ENCODE assay signal across 8 cellular contexts in genomic region chr2:205675861-205676516, GRCh38. TPM values are rescaled to one million over a fixed set of nuclear protein-coding genes. Genes with fewer than 3 reads are reported as not detected.
DNase-seq lines count a peak whose midpoint lies in the region; ATAC-seq, FAIRE-seq and TF ChIP-seq lines count a peak whose summit lies in the region.

No MANE protein-coding gene starts in this region.

- peak; percentile 45 for ATAC-seq in HG02678 (IDR thresholded peaks at IDR 0.05; ENCODE audit: unreplicated experiment)
- ATAC-seq in right lobe of liver: peak; percentile 67 to 79 (median 76)
- no peak for ATAC-seq in GM18517 (IDR thresholded peaks at IDR 0.05; ENCODE audit: unreplicated experiment)
- ATAC-seq in GM19328 (IDR thresholded peaks at IDR 0.05; ENCODE audit: unreplicated experiment): no peak

- H3K27ac ChIP-seq in breast epithelium (no peak overlapping the region), right lobe of liver (no peak overlapping the region)

- TF ChIP-seq CTCF in Caco-2 (IDR thresholded peaks at IDR 0.05; ENCODE audit: insufficient read depth in 1 of 2, low read depth in 1 of 2, low read length in 1 of 2, severe bottlenecking in 1 of 2, unreplicated experiment in 1 of 2) (peak; percentile 75 to 89), breast epithelium (IDR thresholded peaks at IDR 0.05) (peak; percentile 77 to 92 (median 85)), right lobe of liver (IDR thresholded peaks at IDR 0.05) (peak; percentile 67 to 74 (median 70))

- BruUV-seq in Caco-2 (replicated peaks; lab: Mats Ljungman, UMichigan): no TSS peak

- WGBS in right lobe of liver (ENCODE audit: insufficient coverage, low coverage, low lambda C conversion rate, missing lambda C conversion rate): 17% methylated on average over 7 of the region's 7 CpGs

- CTCF ChIA-PET in Caco-2 (lab: Charles Lee): interaction anchor here (0.6 to 1.3 kb wide), 14 partner anchors 11 to 794 kb away, joined by 3 to 5 read pairs (median 3); no protein-coding TSS in a partner anchor

- FAIRE-seq in GM12891 (lab: Jason Lieb, UNC): no peak

- H3K9me3 ChIP-seq in Caco-2: no peaks in the 10 kb centered on the region
- no peaks in the 10 kb centered on the region for H3K9me3 ChIP-seq in breast epithelium
- H3K9me3 ChIP-seq in right lobe of liver: no peaks in the 10 kb centered on the region

- H3K36me3 ChIP-seq in Caco-2 (ENCODE audit: control insufficient read depth, insufficient read depth, low read length): no peaks in the 10 kb centered on the region
- H3K36me3 ChIP-seq in breast epithelium: no peaks in the 10 kb centered on the region
- no peaks in the 10 kb centered on the region for H3K36me3 ChIP-seq in right lobe of liver

- no peaks in the 10 kb centered on the region for H3K9me3 Mint-ChIP-seq in Caco-2 (ENCODE audit: unreplicated experiment)

- peak in 1 of 2 experiments; percentile 73 for DNase-seq in Caco-2
- DNase-seq in NCI-H774 (lab: John Stamatoyannopoulos, UW): peak; percentile 51
- DNase-seq in breast epithelium (ENCODE audit: low spot score in 2 of 2): no peak
- DNase-seq in right lobe of liver: no peak
- no peak for DNase-seq in GM12891 (ENCODE audit: insufficient read length, low spot score)

- intact Hi-C loops in Caco-2 (cut with micrococcal nuclease; ENCODE audit: unreplicated experiment) (loop anchor here (1.0 to 10.0 kb wide), 5 partner anchors 129 to 1411 kb away; no protein-coding TSS in a partner anchor), breast epithelium (cut with DNase I; ENCODE audit: low total_unique reads) (no loop called here), right lobe of liver (cut with DNase I) (no loop called here)

- no peaks in the 10 kb centered on the region for H3K27me3 Mint-ChIP-seq in Caco-2 (ENCODE audit: insufficient read depth, unreplicated experiment)

- TF ChIP-seq POLR2A in breast epithelium (IDR thresholded peaks at IDR 0.05) (no peak), right lobe of liver (IDR thresholded peaks at IDR 0.05) (no peak), GM12891 (IDR thresholded peaks at IDR 0.05; ENCODE audit: low read depth, low read length) (no peak)

- POLR2A ChIA-PET in Caco-2 (lab: Charles Lee): interaction anchor here (0.5 to 0.7 kb wide), 2 partner anchors 306 to 309 kb away, joined by 3 read pairs; no protein-coding TSS in a partner anchor

- H3K4me3 Mint-ChIP-seq in Caco-2 (ENCODE audit: unreplicated experiment): no peak overlapping the region

- H3K4me1 ChIP-seq in Caco-2 (peaks cover 46% of the 10 kb centered on the region), breast epithelium (no peaks in the 10 kb centered on the region), right lobe of liver (peaks cover 0 to 5% (median 0%) of the 10 kb centered on the region in 4 donors)

- peaks cover 25% of the 10 kb centered on the region for H3K4me1 Mint-ChIP-seq in Caco-2 (ENCODE audit: low read depth, unreplicated experiment)

- H3K27me3 ChIP-seq in Caco-2 (replicated peaks; ENCODE audit: control insufficient read depth, insufficient read depth, low read length): no peaks in the 10 kb centered on the region
- H3K27me3 ChIP-seq in breast epithelium: no peaks in the 10 kb centered on the region
- H3K27me3 ChIP-seq in right lobe of liver: no peaks in the 10 kb centered on the region

- H3K36me3 Mint-ChIP-seq in Caco-2 (ENCODE audit: insufficient read depth, unreplicated experiment): peaks cover 6% of the 10 kb centered on the region

- H3K4me3 ChIP-seq in Caco-2 (ENCODE audit: low read depth, low read length) (no peak overlapping the region), breast epithelium (no peak overlapping the region), right lobe of liver (no peak overlapping the region)

- no peak overlapping the region for H3K27ac Mint-ChIP-seq in Caco-2 (ENCODE audit: unreplicated experiment)

TF ChIP-seq in GM12891, 5 proteins besides CTCF, POLR2A, EP300 and RAD21:
- TF ChIP-seq PAX5 (IDR thresholded peaks at IDR 0.05; ENCODE audit: insufficient read depth, low read length, severe bottlenecking): no peak
- no peak for TF ChIP-seq POU2F2 (IDR thresholded peaks at IDR 0.05; ENCODE audit: low read depth, low read length)
- no peak for TF ChIP-seq SPI1 (IDR thresholded peaks at IDR 0.05; ENCODE audit: low read depth, low read length)
- TF ChIP-seq POLR2AphosphoS5 (IDR thresholded peaks at IDR 0.05; ENCODE audit: low read depth, low read length): no peak
- no peak for TF ChIP-seq TAF1 (IDR thresholded peaks at IDR 0.05; ENCODE audit: low read depth, low read length)

RNA-seq across cellular contexts. Expression of gene NRP2, which starts 6.3 kb away (rescaled TPM):
- total RNA-seq in Caco-2 (2022): 95.6 and 96.9 TPM in 2 replicates
- total RNA-seq in breast epithelium: 10 to 100 TPM; 18.4 to 32.0 (median 23.9) TPM
- 10 to 100 TPM in 3 of 6 experiments, 1 to 10 TPM in 3; 5.5 to 23.7 (median 8.6) TPM for total RNA-seq in right lobe of liver
- polyA plus RNA-seq in GM12891 (2012; ENCODE audit: low read depth, missing spikeins): 0.55 TPM

Comparison
In these comparisons a context has a peak if more than half of its experiments do, and no peak if none do; other contexts are left out.
1. ATAC-seq: peak in HG02678 (single experiment) and right lobe of liver (4 of 4); none in GM18517 (single experiment) and GM19328 (single experiment).
2. Peak in every context shown above with its lines, with median percentiles within 50 percentile points of each other: CTCF ChIP-seq.